ENCODE assay signal across 15 cellular contexts in genomic region chr13:38824342-38824741, GRCh38.
DNase-seq lines count a peak whose midpoint lies in the region; ATAC-seq and TF ChIP-seq lines count a peak whose summit lies in the region.
"Had no signal": no experiment of that assay in that cellular context is flagged by ENCODE, and none has a peak within 500 bp of the region (broad histone marks: within the 10 kb centered on the region; RNA-seq: fewer than 3 reads in every experiment).

No MANE protein-coding gene starts in this region.

- no peak for TF ChIP-seq CTCF in omental fat pad (IDR thresholded peaks at IDR 0.05)

- ATAC-seq in HG02571 (IDR thresholded peaks at IDR 0.05; ENCODE audit: unreplicated experiment) (peak; percentile 68), omental fat pad (ENCODE audit: low FRiP score) (no peak)

- DNase-seq in stimulated activated CD4-positive, alpha-beta T cell treated with anti-CD3 and anti-CD28 coated beads, Interleukin-1b, Interleukin-23, amount 100 ng/mL, for 48 hours, result peak; percentile 7
- no peak for DNase-seq in stimulated activated CD4-positive, alpha-beta T cell treated with anti-CD3 and anti-CD28 coated beads, Interleukin-4, amount 100 ng/mL, for 1 hour
- DNase-seq in HT1080 (ENCODE audit: low read depth), result peak; percentile 15
- DNase-seq in NCI-H1105 treated with DMSO at 0.1 percent for 48 hours (lab: John Stamatoyannopoulos, UW), result no peak
- no peak for DNase-seq in NK-92 (lab: John Stamatoyannopoulos, UW; ENCODE audit: unreplicated experiment)
- no peak for DNase-seq in omental fat pad (ENCODE audit: low spot score)
- no peak for DNase-seq in activated gamma-delta T cell (lab: John Stamatoyannopoulos, UW)
- DNase-seq: activated effector memory CD4-positive, alpha-beta T cell treated with anti-CD3 and anti-CD28 coated beads, Interleukin-2, amount 50 U/mL, for 16 hours; kidney; naive B cell; NCI-H524 treated with DMSO at 0.1 percent for 48 hours; Right ventricle myocardium superior; sigmoid colon; upper lobe of left lung had no signal

Comparison
In these comparisons a context has a peak if more than half of its experiments do, and no peak if none do; other contexts are left out.
1. DNase-seq: peak in stimulated activated CD4-positive, alpha-beta T cell treated with anti-CD3 and anti-CD28 coated beads, Interleukin-1b, Interleukin-23, amount 100 ng/mL, for 48 hours (single experiment) and HT1080 (single experiment); none in stimulated activated CD4-positive, alpha-beta T cell treated with anti-CD3 and anti-CD28 coated beads, Interleukin-4, amount 100 ng/mL, for 1 hour (single experiment), NCI-H1105 treated with DMSO at 0.1 percent for 48 hours (single experiment), NK-92 (single experiment), omental fat pad (single experiment) and activated gamma-delta T cell (single experiment).